ENCODE assay signal across 8 cellular contexts in genomic region chr7:36283711-36284130, GRCh38.
DNase-seq lines count a peak whose midpoint lies in the region; ATAC-seq, FAIRE-seq and TF ChIP-seq lines count a peak whose summit lies in the region.

No MANE protein-coding gene starts in this region.

- DNase-seq in AML-193 (lab: John Stamatoyannopoulos, UW) (peak; percentile 97 to 98), GM12878 (ENCODE audit: low read depth, low spot score) (no peak), pons (ENCODE audit: low spot score) (peak; percentile 83), HUDEP-2 (lab: John Stamatoyannopoulos, UW; ENCODE audit: unreplicated experiment in 76 of 76) (no peak), glomerular visceral epithelial cell (ENCODE audit: extremely low spot score) (no peak), PC-3 (no peak)

- TF ChIP-seq CTCF in GM12878 (IDR thresholded peaks at IDR 0.05 in 2 of 3, conservative IDR thresholded peaks at IDR 0.05 in 1 of 3; ENCODE audit: control insufficient read depth in 2 of 3, extremely low read depth in 1 of 3, insufficient read depth in 1 of 3, low read depth in 3 of 3, low read length in 3 of 3), result peak in 1 of 3 experiments; percentile 8; a peak in 1 of 6 replicates
- TF ChIP-seq CTCF in PC-3 (conservative IDR thresholded peaks at IDR 0.05; ENCODE audit: low read depth, low read length), result no peak

- RAD21 ChIA-PET in GM12878 (lab: Charles Lee; ENCODE audit: unreplicated experiment), result interaction anchor here (1.1 to 5.3 kb wide), 7 partner anchors 11 to 157 kb away, joined by 3 to 30 read pairs (median 4); no protein-coding TSS in a partner anchor

- H3K79me2 ChIP-seq in GM12878 (ENCODE audit: control insufficient read depth, insufficient read depth, low read length) (no peaks in the 10 kb centered on the region), PC-3 (ENCODE audit: low read length) (peaks cover 23% of the 10 kb centered on the region)

- H3K27ac ChIP-seq in GM12878 (ENCODE audit: control insufficient read depth, insufficient read depth) (no peak overlapping the region), PC-3 (ENCODE audit: low read length) (no peak overlapping the region)

- in situ Hi-C loops in GM12878 (cut with MboI), result no loop called here

- no peaks in the 10 kb centered on the region for H3F3A ChIP-seq in PC-3 (ENCODE audit: low read length, unreplicated experiment)

- H4K20me1 ChIP-seq in GM12878 (ENCODE audit: control insufficient read depth, insufficient read depth) (no peaks in the 10 kb centered on the region), PC-3 (ENCODE audit: low read length) (no peaks in the 10 kb centered on the region)

- intact Hi-C loops in GM12878 (cut with micrococcal nuclease; ENCODE audit: unreplicated experiment), result loop anchor here (2.0 to 10.0 kb wide), 2 partner anchors 23 to 559 kb away; no protein-coding TSS in a partner anchor
- intact Hi-C loops in PC-3 (cut with micrococcal nuclease), result no loop called here

- 8% methylated on average over 7 of the region's 7 CpGs for WGBS in GM12878 (ENCODE audit: insufficient coverage, insufficient replicate concordance, low lambda C conversion rate, missing lambda C conversion rate)

- H3K9me3 ChIP-seq in GM12878 (replicated peaks; ENCODE audit: control insufficient read depth, insufficient read depth, low read length) (no peaks in the 10 kb centered on the region; the same call in 2 of the 3 replicates), PC-3 (ENCODE audit: low read length) (no peaks in the 10 kb centered on the region)

- 0 out of 4 replicates have a peak, but pooled peaks of 1 of the 2 experiments have one; percentile 7 for TF ChIP-seq EP300 in GM12878 (IDR thresholded peaks at IDR 0.05; ENCODE audit: borderline replicate concordance in 1 of 2, control insufficient read depth in 1 of 2, low read depth in 2 of 2, low read length in 2 of 2)

- TF ChIP-seq RAD21 in GM12878 (IDR thresholded peaks at IDR 0.05; ENCODE audit: insufficient read depth, low read depth, low read length), result no peak

- POLR2A ChIA-PET in GM12878 (lab: Charles Lee), result interaction anchor here (0.8 to 1.8 kb wide), 3 partner anchors 20 to 95 kb away, joined by 4 to 5 read pairs (median 5); no protein-coding TSS in a partner anchor
- POLR2A ChIA-PET in PC-3 (lab: Charles Lee; ENCODE audit: unreplicated experiment), result no interaction called here

- H2AFZ ChIP-seq in GM12878 (ENCODE audit: control insufficient read depth, low read depth, low read length) (peak overlapping the region; percentile 6; the same call in 1 of the 2 replicates), PC-3 (ENCODE audit: low read length) (no peak overlapping the region)

- H3K4me2 ChIP-seq in GM12878 (ENCODE audit: control insufficient read depth, insufficient read depth), result no peak overlapping the region
- H3K4me2 ChIP-seq in PC-3 (ENCODE audit: low read length), result no peak overlapping the region

- SMC1A ChIA-PET in GM12878 (lab: Charles Lee; ENCODE audit: uncharacterized antibody, unreplicated experiment), result interaction anchor here (1.0 to 9.1 kb wide), 5 partner anchors 8 to 19 kb away, joined by 3 to 68 read pairs (median 4); no protein-coding TSS in a partner anchor

- peak; percentile 31 for FAIRE-seq in GM12878 (lab: Jason Lieb, UNC)

- CTCF ChIA-PET in GM12878 (lab: Yijun Ruan, JAX) (interaction anchor here (0.7 to 2.7 kb wide), 6 partner anchors 8 to 299 kb away, joined by 3 to 14 read pairs (median 3); no protein-coding TSS in a partner anchor), PC-3 (lab: Charles Lee) (no interaction called here)

- no peaks in the 10 kb centered on the region for H3K36me3 ChIP-seq in GM12878 (ENCODE audit: control insufficient read depth in 2 of 2, insufficient read depth in 2 of 2, low read length in 1 of 2)
- peaks cover 8% of the 10 kb centered on the region; the same call in 1 of the 2 replicates for H3K36me3 ChIP-seq in PC-3 (ENCODE audit: low read depth, low read length)

- H3K9ac ChIP-seq in GM12878 (ENCODE audit: control insufficient read depth, insufficient read depth, low read length) (no peak overlapping the region), PC-3 (ENCODE audit: low read length) (no peak overlapping the region)

- BruUV-seq in GM12878 (replicated peaks; lab: Mats Ljungman, UMichigan) (no TSS peak), PC-3 (replicated peaks; lab: Mats Ljungman, UMichigan) (no TSS peak)

- H3K4me1 ChIP-seq in GM12878 (ENCODE audit: control insufficient read depth, insufficient read depth, low read length) (peaks cover 27% of the 10 kb centered on the region), PC-3 (ENCODE audit: insufficient read depth, low read length) (peaks cover 63% of the 10 kb centered on the region)

- ATAC-seq in GM19328 (IDR thresholded peaks at IDR 0.05; ENCODE audit: unreplicated experiment) (peak; percentile 46), HG03520 (IDR thresholded peaks at IDR 0.05; ENCODE audit: unreplicated experiment) (peak; percentile 26), GM12878 (peak; percentile 69), PC-3 (no peak)

- no peaks in the 10 kb centered on the region; a peak in 1 of 4 replicates for H3K27me3 ChIP-seq in GM12878 (replicated peaks in 1 of 2; ENCODE audit: control insufficient read depth in 2 of 2, insufficient read depth in 2 of 2, low read length in 1 of 2)
- H3K27me3 ChIP-seq in PC-3 (ENCODE audit: low read length), result no peaks in the 10 kb centered on the region

- H3K9me2 ChIP-seq in PC-3 (replicated peaks; ENCODE audit: low read length), result no peaks in the 10 kb centered on the region

- H3K4me3 ChIP-seq in GM12878 (no peak overlapping the region), PC-3 (ENCODE audit: low read length) (no peak overlapping the region)

- TF ChIP-seq POLR2A in GM12878 (IDR thresholded peaks at IDR 0.05; ENCODE audit: low read depth, low read length), result no peak

TF ChIP-seq in GM12878, 131 proteins besides CTCF, POLR2A, EP300 and RAD21 (continues in another document):
- TF ChIP-seq SPI1 (IDR thresholded peaks at IDR 0.05; ENCODE audit: borderline replicate concordance, insufficient read depth, low read depth, low read length) (peak; percentile 88), HDGF (IDR thresholded peaks at IDR 0.05) (peak; percentile 13; the same call in 1 of the 2 replicates), SMARCA5 (IDR thresholded peaks at IDR 0.05) (no peak), IKZF1 (conservative IDR thresholded peaks at IDR 0.05) (peak; percentile 49), NR2C2 (IDR thresholded peaks at IDR 0.05; ENCODE audit: borderline replicate concordance, control insufficient read depth, insufficient read length, low read depth) (no peak), NBN (IDR thresholded peaks at IDR 0.05) (peak; percentile 54; the same call in 1 of the 2 replicates), YY1 (IDR thresholded peaks at IDR 0.05; ENCODE audit: low read depth, low read length) (0 out of 2 replicates have a peak, but pooled peaks have one; percentile 8), MEF2B (IDR thresholded peaks at IDR 0.05; ENCODE audit: partially characterized antibody, poor library complexity, severe bottlenecking) (peak; percentile 80), BHLHE40 (IDR thresholded peaks at IDR 0.05; ENCODE audit: borderline replicate concordance in 1 of 2, low read depth in 2 of 2, low read length in 1 of 2) (peak; percentile 26 to 49; a peak in 1 of 4 replicates), RUNX3 (IDR thresholded peaks at IDR 0.05; ENCODE audit: low read length) (peak; percentile 62), REST (IDR thresholded peaks at IDR 0.05; ENCODE audit: low read depth, low read length) (no peak), IKZF2 (IDR thresholded peaks at IDR 0.05) (peak; percentile 53 to 62; a peak in 2 of 4 replicates), CREM (IDR thresholded peaks at IDR 0.05; ENCODE audit: low read depth) (0 out of 2 replicates have a peak, but pooled peaks have one; percentile 18), NR2F1 (conservative IDR thresholded peaks at IDR 0.05) (peak; percentile 74; the same call in 1 of the 2 replicates)

Comparison
In these comparisons a context has a peak if more than half of its experiments do, and no peak if none do; other contexts are left out.
1. DNase-seq: peak in AML-193 (2 of 2) and pons (single experiment); none in GM12878 (single experiment), HUDEP-2 (0 of 76), glomerular visceral epithelial cell (single experiment) and PC-3 (single experiment).